Comparison of ENCODE assay signal across 23 cellular contexts in the genomic region with DNA sequence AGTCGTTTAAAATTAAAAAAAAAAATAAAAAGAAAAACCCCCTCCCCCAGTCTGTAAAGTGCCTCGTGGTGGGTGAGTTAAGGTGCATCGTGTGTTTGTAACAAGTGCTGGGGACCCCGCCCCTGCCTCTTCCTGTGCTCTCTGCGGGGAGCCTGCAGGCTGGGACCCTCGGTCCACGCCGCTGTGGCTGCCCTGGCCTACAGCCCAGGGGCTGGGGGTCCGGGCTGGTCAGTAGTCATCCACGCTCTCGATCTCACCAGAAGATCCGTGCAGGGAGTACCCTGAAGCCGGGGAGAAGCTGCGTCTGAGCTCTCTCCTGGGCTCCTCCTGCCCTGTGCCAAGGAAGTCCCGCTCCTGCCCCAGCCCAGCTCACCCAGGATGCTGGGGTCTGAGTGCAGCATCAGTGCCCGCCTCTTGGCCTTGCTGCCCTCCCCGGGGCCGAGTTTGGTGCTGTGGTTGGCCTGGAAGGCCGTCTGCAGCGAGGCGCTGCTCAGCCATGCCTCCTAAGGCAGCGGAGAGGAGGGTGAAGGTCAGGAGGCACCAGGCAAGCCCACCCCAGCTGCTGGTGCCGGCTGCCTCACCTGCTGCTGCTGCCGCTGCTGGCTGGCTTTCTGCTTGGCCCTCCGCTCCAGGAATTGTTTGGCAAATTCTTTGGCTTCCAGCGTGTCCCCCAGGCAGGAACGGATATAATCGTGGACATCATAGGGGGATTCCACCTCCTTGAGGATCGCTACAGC. TPM values are rescaled to one million over a fixed set of nuclear protein-coding genes. Genes with fewer than 3 reads are reported as not detected.
DNase-seq lines count a peak whose midpoint lies in the region; ATAC-seq and TF ChIP-seq lines count a peak whose summit lies in the region.
"Had no signal": no experiment of that assay in that cellular context is flagged by ENCODE, and none has a peak within 500 bp of the region (broad histone marks: within the 10 kb centered on the region; RNA-seq: fewer than 3 reads in every experiment).

No MANE protein-coding gene starts in this region.

- TF ChIP-seq CTCF in GM20000 (IDR thresholded peaks at IDR 0.05; ENCODE audit: extremely low read depth, missing control alignments) (no peak), ovary (IDR thresholded peaks at IDR 0.05) (no peak)

- WGBS in ovary, 3 donors: 57 to 67% (median 62%) methylated on average over 29 of the region's 29 CpGs

- intact Hi-C loops in ovary (cut with DNase I): loop anchor here in 1 of 4 donors (5.0 kb wide), 2 partner anchors 99 to 199 kb away; partner anchors contain the start of gene NYAP1

- no peaks in the 10 kb centered on the region for H3K9me3 Mint-ChIP-seq in activated T-cell treated with anti-CD3 and anti-CD28 coated beads, Interleukin-2, amount 50 U/mL, for 24 hours
- H3K9me3 Mint-ChIP-seq: CD4-positive, alpha-beta memory T cell; naive B cell; stimulated activated naive CD8-positive, alpha-beta T cell treated with anti-CD3 and anti-CD28 coated beads, Interleukin-15, amount 100 ng/mL, for 72 hours had no signal

- H3K27me3 Mint-ChIP-seq in activated T-cell treated with anti-CD3 and anti-CD28 coated beads, Interleukin-2, amount 50 U/mL, for 24 hours: no peaks in the 10 kb centered on the region
- H3K27me3 Mint-ChIP-seq: CD4-positive, alpha-beta memory T cell; naive B cell; stimulated activated naive CD8-positive, alpha-beta T cell treated with anti-CD3 and anti-CD28 coated beads, Interleukin-15, amount 100 ng/mL, for 72 hours had no signal

- H3K36me3 Mint-ChIP-seq in activated T-cell treated with anti-CD3 and anti-CD28 coated beads, Interleukin-2, amount 50 U/mL, for 24 hours (ENCODE audit: low read depth): peaks cover 83% of the 10 kb centered on the region
- H3K36me3 Mint-ChIP-seq: naive B cell had no signal

- no peaks in the 10 kb centered on the region for H3K27me3 ChIP-seq in ovary
- H3K27me3 ChIP-seq: breast epithelium had no signal

- H3K4me1 ChIP-seq in ovary (ENCODE audit: insufficient read depth): no peaks in the 10 kb centered on the region
- H3K4me1 ChIP-seq: breast epithelium had no signal

- no peak overlapping the region for H3K4me3 ChIP-seq in ovary
- H3K4me3 ChIP-seq: breast epithelium, lung had no signal

- H3K4me3 Mint-ChIP-seq in activated T-cell treated with anti-CD3 and anti-CD28 coated beads, Interleukin-2, amount 50 U/mL, for 24 hours: no peak overlapping the region
- H3K4me3 Mint-ChIP-seq: CD4-positive, alpha-beta memory T cell; naive B cell; stimulated activated naive CD8-positive, alpha-beta T cell treated with anti-CD3 and anti-CD28 coated beads, Interleukin-15, amount 100 ng/mL, for 72 hours had no signal

- DNase-seq in activated T-cell treated with anti-CD3 and anti-CD28 coated beads, Interleukin-2, amount 50 U/mL, for 24 hours: no peak
- DNase-seq in activated T-cell treated with anti-CD3 and anti-CD28 coated beads, Interleukin-2, amount 50 U/mL, for 1 hour: no peak
- DNase-seq in GM20000 (ENCODE audit: low spot score) (peak; percentile 25), caudate nucleus (lab: John Stamatoyannopoulos, UW) (peak in 1 of 61 donors; percentile 48), ovary (peak in 3 of 5 donors; percentile 27 to 42 (median 31)), NCI-H2081 treated with DMSO at 0.1 percent for 48 hours (lab: John Stamatoyannopoulos, UW) (no peak), NCI-H1092 treated with DMSO at 0.1 percent for 48 hours (lab: John Stamatoyannopoulos, UW) (no peak)
- DNase-seq: CD4-positive, alpha-beta memory T cell; DMS79 treated with DMSO at 0.1 percent for 48 hours; naive B cell; NCI-H1930; stimulated activated naive CD8-positive, alpha-beta T cell treated with anti-CD3 and anti-CD28 coated beads, Interleukin-15, amount 100 ng/mL, for 72 hours had no signal

- TF ChIP-seq POLR2A in ovary (IDR thresholded peaks at IDR 0.05): no peak

- peaks cover 42% of the 10 kb centered on the region for H3K4me1 Mint-ChIP-seq in activated T-cell treated with anti-CD3 and anti-CD28 coated beads, Interleukin-2, amount 50 U/mL, for 24 hours (ENCODE audit: low read depth)

- no peak for TF ChIP-seq EP300 in ovary (IDR thresholded peaks at IDR 0.05)

- ATAC-seq in HG03378 (IDR thresholded peaks at IDR 0.05; ENCODE audit: unreplicated experiment): no peak
- ATAC-seq: Right ventricle myocardium inferior had no signal

- H3K27ac Mint-ChIP-seq in activated T-cell treated with anti-CD3 and anti-CD28 coated beads, Interleukin-2, amount 50 U/mL, for 24 hours: peak overlapping the region; percentile 67

- H3K9me3 ChIP-seq in ovary: no peaks in the 10 kb centered on the region
- H3K9me3 ChIP-seq: breast epithelium had no signal

- no peaks in the 10 kb centered on the region for H3K36me3 ChIP-seq in ovary

- H3K27ac ChIP-seq in caudate nucleus (ENCODE audit: low read depth, low read length) (peak overlapping the region; percentile 58), ovary (no peak overlapping the region)

RNA-seq across cellular contexts. Expression of gene GNB2, which starts 8.1 kb away (rescaled TPM):
- total RNA-seq in ovary: 100 to 1,000 TPM; 109 to 281 (median 216) TPM
- 100 to 1,000 TPM in 1 of 2 donors, 10 to 100 TPM in 1; 18.9 to 187 TPM for polyA plus RNA-seq in ovary

RNA-seq across cellular contexts. Expression of gene GIGYF1, which starts 12.4 kb away (rescaled TPM):
- 10 to 100 TPM; 23.1 to 93.0 (median 63.2) TPM for total RNA-seq in ovary
- polyA plus RNA-seq in ovary: 10 to 100 TPM in 1 of 2 donors, 1 to 10 TPM in 1; 7.0 to 45.1 TPM

RNA-seq across cellular contexts. Expression of gene POP7, which starts 24.3 kb away (rescaled TPM):
- 10 to 100 TPM; 13.8 to 29.2 (median 22.2) TPM for total RNA-seq in ovary
- polyA plus RNA-seq in ovary: 10 to 100 TPM; 11.1 to 26.5 TPM

RNA-seq across cellular contexts. Expression of gene ACTL6B, which starts 25.4 kb away (rescaled TPM):
- not detected for total RNA-seq in ovary
- not detected for polyA plus RNA-seq in ovary
- total RNA-seq: breast epithelium; CD4-positive, alpha-beta memory T cell; dermis blood vessel endothelial cell; epithelial cell of proximal tubule; lung; M059J; NCI-H460; renal cortical epithelial cell; Right ventricle myocardium inferior had no signal
- polyA plus RNA-seq: CD4-positive, alpha-beta memory T cell; lung had no signal

RNA-seq across cellular contexts. Expression of gene EPO, which starts 38.6 kb away (rescaled TPM):
- under 1 TPM in 2 of 7 donors, not detected in 5; 0.20 to 0.25 TPM for total RNA-seq in ovary
- polyA plus RNA-seq in ovary: under 1 TPM in 1 of 2 donors, not detected in 1; 0.05 TPM
- total RNA-seq: breast epithelium; CD4-positive, alpha-beta memory T cell; dermis blood vessel endothelial cell; epithelial cell of proximal tubule; HT-29; lung; M059J; NCI-H460; renal cortical epithelial cell; Right ventricle myocardium inferior; urinary bladder had no signal
- polyA plus RNA-seq: CD4-positive, alpha-beta memory T cell; urinary bladder had no signal

Comparison
In these comparisons a context has a peak if more than half of its experiments do, and no peak if none do; other contexts are left out.
1. DNase-seq: peak in GM20000 (single experiment) and ovary (3 of 5); none in activated T-cell treated with anti-CD3 and anti-CD28 coated beads, Interleukin-2, amount 50 U/mL, for 24 hours (single experiment), activated T-cell treated with anti-CD3 and anti-CD28 coated beads, Interleukin-2, amount 50 U/mL, for 1 hour (single experiment), NCI-H2081 treated with DMSO at 0.1 percent for 48 hours (single experiment) and NCI-H1092 treated with DMSO at 0.1 percent for 48 hours (single experiment).